ENCODE assay signal across 17 cellular contexts in the genomic region with DNA sequence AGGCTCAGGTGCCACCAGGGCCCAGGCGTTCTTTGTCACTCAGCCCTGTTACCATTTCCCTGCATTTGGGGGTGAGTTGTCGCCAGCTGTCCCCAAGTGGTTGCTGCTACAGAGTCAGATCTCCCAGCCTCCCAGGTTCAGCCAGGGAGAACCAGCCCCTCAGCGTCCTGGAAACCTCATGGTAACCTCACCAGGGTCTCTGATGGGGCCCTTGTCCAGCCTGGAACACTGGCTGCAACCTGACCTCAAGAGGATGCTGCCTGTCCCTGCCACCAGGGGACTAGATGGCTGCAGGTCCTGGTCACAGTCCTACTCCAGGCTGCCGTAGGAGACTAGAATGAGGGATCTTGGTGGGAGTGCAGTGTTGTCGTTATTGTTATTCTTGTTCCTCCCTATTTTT.
DNase-seq lines count a peak whose midpoint lies in the region; ATAC-seq, FAIRE-seq and TF ChIP-seq lines count a peak whose summit lies in the region.
"Had no signal": no experiment of that assay in that cellular context is flagged by ENCODE, and none has a peak within 500 bp of the region (broad histone marks: within the 10 kb centered on the region; RNA-seq: fewer than 3 reads in every experiment).

No MANE protein-coding gene starts in this region.

- no peak overlapping the region for H3K27ac Mint-ChIP-seq in WTC11
- no peak overlapping the region for H3K27ac Mint-ChIP-seq in mesothelial cell of epicardium
- H3K27ac Mint-ChIP-seq: B cell; CD4-positive, alpha-beta T cell; HFFc6 had no signal

- no peak overlapping the region for H3K4me2 ChIP-seq in DND-41 (ENCODE audit: insufficient read depth, low read length)
- H3K4me2 ChIP-seq in osteoblast (ENCODE audit: insufficient read depth, low read length), result no peak overlapping the region

- H3K36me3 ChIP-seq in DND-41 (ENCODE audit: insufficient read depth, low read length) (no peaks in the 10 kb centered on the region), osteoblast (ENCODE audit: insufficient read depth, low read length) (no peaks in the 10 kb centered on the region)

- no peak overlapping the region for H2AFZ ChIP-seq in DND-41 (ENCODE audit: low read depth, low read length)
- no peak overlapping the region for H2AFZ ChIP-seq in osteoblast (ENCODE audit: low read length)
- H2AFZ ChIP-seq: GM23248 had no signal

- H3K36me3 Mint-ChIP-seq in WTC11, result peaks cover 12% of the 10 kb centered on the region
- H3K36me3 Mint-ChIP-seq in mesothelial cell of epicardium, result peaks cover 4% of the 10 kb centered on the region

- no peak for DNase-seq in DND-41
- DNase-seq in WTC11 (ENCODE audit: low spot score), result no peak
- no peak for DNase-seq in epithelial cell of proximal tubule (ENCODE audit: low read depth)
- DNase-seq in osteoblast (ENCODE audit: insufficient read length, low spot score, missing footprints), result peak; percentile 65
- no peak for DNase-seq in H54 (ENCODE audit: insufficient read length, low spot score)
- DNase-seq in mesothelial cell of epicardium (ENCODE audit: low spot score in 2 of 2, unreplicated experiment in 2 of 2), result no peak
- DNase-seq: CD4-positive, alpha-beta T cell; GM23248; HFFc6; NCI-H1105; NCI-H1694; NCI-H2227 treated with DMSO at 0.1 percent for 48 hours; NCI-H524 had no signal

- peaks cover 9% of the 10 kb centered on the region for H3K9me3 ChIP-seq in DND-41 (ENCODE audit: insufficient read depth, low read length, severe bottlenecking)
- H3K9me3 ChIP-seq in osteoblast (ENCODE audit: low read depth, low read length), result no peaks in the 10 kb centered on the region

- no peak for FAIRE-seq in H54 (lab: Jason Lieb, UNC)

- H3K27me3 ChIP-seq in DND-41 (ENCODE audit: insufficient read depth, low read length, poor library complexity) (no peaks in the 10 kb centered on the region), osteoblast (ENCODE audit: insufficient read depth, low read length) (peaks cover 3% of the 10 kb centered on the region)

- H3K9ac ChIP-seq in DND-41 (ENCODE audit: low read depth, low read length), result no peak overlapping the region
- H3K9ac ChIP-seq: GM23248 had no signal

- TF ChIP-seq POLR2A in H54 (IDR thresholded peaks at IDR 0.05; ENCODE audit: low read depth, low read length), result no peak

- no peak overlapping the region for H3K4me3 Mint-ChIP-seq in WTC11
- H3K4me3 Mint-ChIP-seq in mesothelial cell of epicardium, result no peak overlapping the region
- H3K4me3 Mint-ChIP-seq: B cell; CD4-positive, alpha-beta T cell; HFFc6 had no signal

- H3K79me2 ChIP-seq in DND-41 (ENCODE audit: insufficient read depth, low read length) (no peaks in the 10 kb centered on the region), osteoblast (ENCODE audit: insufficient read depth, low read length) (no peaks in the 10 kb centered on the region)

- POLR2A ChIA-PET in WTC11 (lab: Charles Lee), result no interaction called here

- peaks cover 23% of the 10 kb centered on the region for H3K9me3 Mint-ChIP-seq in WTC11
- H3K9me3 Mint-ChIP-seq in mesothelial cell of epicardium, result peaks cover 15% of the 10 kb centered on the region

- no peak overlapping the region for H3K27ac ChIP-seq in DND-41 (ENCODE audit: low read length)
- no peak overlapping the region for H3K27ac ChIP-seq in osteoblast (ENCODE audit: low read depth, low read length)
- H3K27ac ChIP-seq: GM23248 had no signal

- TF ChIP-seq CTCF in DND-41 (IDR thresholded peaks at IDR 0.05; ENCODE audit: borderline replicate concordance, extremely low read depth, low read length, poor library complexity, severe bottlenecking) (peak; percentile 8), WTC11 (IDR thresholded peaks at IDR 0.05) (no peak), epithelial cell of proximal tubule (conservative IDR thresholded peaks at IDR 0.05; ENCODE audit: low read depth, low read length) (peak; percentile 12), osteoblast (IDR thresholded peaks at IDR 0.05; ENCODE audit: extremely low read depth, low read depth, low read length) (peak; percentile 24), mesothelial cell of epicardium (IDR thresholded peaks at IDR 0.05; ENCODE audit: unreplicated experiment) (no peak)

- CTCF ChIA-PET in WTC11 (lab: Charles Lee), result interaction anchor here (1.2 to 2.2 kb wide), 4 partner anchors 40 to 223 kb away, joined by 4 to 39 read pairs (median 8); no protein-coding TSS in a partner anchor

- H3K4me1 Mint-ChIP-seq in WTC11 (no peaks in the 10 kb centered on the region), mesothelial cell of epicardium (no peaks in the 10 kb centered on the region)
- H3K4me1 Mint-ChIP-seq: B cell had no signal

- ATAC-seq in DND-41 (ENCODE audit: insufficient read depth, low read depth) (no peak), WTC11 (peak; percentile 62), HG03439 (IDR thresholded peaks at IDR 0.05; ENCODE audit: unreplicated experiment) (no peak), GM18517 (IDR thresholded peaks at IDR 0.05; ENCODE audit: unreplicated experiment) (no peak)
- ATAC-seq: Panc1 had no signal

- H4K20me1 ChIP-seq in DND-41 (ENCODE audit: insufficient read depth, low read length), result no peaks in the 10 kb centered on the region
- no peaks in the 10 kb centered on the region for H4K20me1 ChIP-seq in osteoblast (ENCODE audit: insufficient read depth, low read length)

- H3K27me3 Mint-ChIP-seq in WTC11 (ENCODE audit: low read depth) (peaks cover 14% of the 10 kb centered on the region), mesothelial cell of epicardium (ENCODE audit: low read depth) (peaks cover 58% of the 10 kb centered on the region)

- H3K4me3 ChIP-seq in DND-41 (ENCODE audit: low read depth in 1 of 2, low read length in 2 of 2) (no peak overlapping the region), epithelial cell of proximal tubule (ENCODE audit: low read depth, low read length) (no peak overlapping the region), osteoblast (ENCODE audit: insufficient read depth, low read length) (no peak overlapping the region)
- H3K4me3 ChIP-seq: GM23248 had no signal

- H3K4me1 ChIP-seq in DND-41 (ENCODE audit: insufficient read depth, low read length) (no peaks in the 10 kb centered on the region), osteoblast (ENCODE audit: insufficient read depth, low read length) (no peaks in the 10 kb centered on the region)

TF ChIP-seq in WTC11, 78 proteins besides CTCF, POLR2A, EP300 and RAD21:
- no peak for TF ChIP-seq ZNF425 (CRISPR knock-in tag; conservative IDR thresholded peaks at IDR 0.05)
- TF ChIP-seq ZNF416 (CRISPR knock-in tag; IDR thresholded peaks at IDR 0.05), result no peak

Comparison
In these comparisons a context has a peak if more than half of its experiments do, and no peak if none do; other contexts are left out.
1. CTCF ChIP-seq: peak in DND-41 (single experiment), epithelial cell of proximal tubule (single experiment) and osteoblast (single experiment); none in WTC11 (single experiment) and mesothelial cell of epicardium (single experiment).